ENCODE assay signal across 19 cellular contexts in the genomic region with DNA sequence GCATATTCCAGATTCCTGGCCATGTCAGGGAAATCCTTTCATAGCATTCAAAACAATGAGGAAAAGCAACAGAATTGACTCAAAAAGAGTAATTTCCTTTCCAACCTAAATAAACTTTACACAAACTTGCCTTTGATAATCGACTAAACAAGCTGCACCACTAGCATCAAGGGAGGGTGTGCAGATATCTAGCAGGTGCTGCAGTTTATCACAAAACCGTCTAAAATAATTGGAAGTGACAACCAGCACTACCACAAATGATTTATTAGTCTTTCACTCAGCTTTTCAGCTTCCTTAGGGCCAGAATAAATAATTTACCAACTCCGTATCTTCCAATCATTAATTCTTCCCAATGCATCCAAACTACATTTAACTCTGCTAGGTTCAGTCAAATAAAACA.
"Had no signal": no experiment of that assay in that cellular context is flagged by ENCODE, and none has a peak within 500 bp of the region (broad histone marks: within the 10 kb centered on the region; RNA-seq: fewer than 3 reads in every experiment).

No MANE protein-coding gene starts in this region.

- DNase-seq: colonic mucosa; effector CD4-positive, alpha-beta T cell; endodermal cell; gastrocnemius medialis; heart right ventricle; hypothalamus; kidney glomerular epithelial cell; mammary epithelial cell; naive thymus-derived CD4-positive, alpha-beta T cell; posterior cingulate gyrus; right cardiac atrium; small intestine; stimulated activated CD4-positive, alpha-beta T cell treated with anti-CD3 and anti-CD28 coated beads, Interleukin-12 subunit alpha, Interleukin-12 subunit beta, amount 100 ng/mL, for 4 hours; stimulated activated naive CD4-positive, alpha-beta T cell; stomach; substantia nigra; transverse colon had no signal

- FAIRE-seq: islet of Langerhans, small intestine had no signal

- ATAC-seq: esophagus mucosa; gastrocnemius medialis; heart right ventricle; naive thymus-derived CD4-positive, alpha-beta T cell; right cardiac atrium had no signal

- H3K4me3 Mint-ChIP-seq: endodermal cell; naive thymus-derived CD4-positive, alpha-beta T cell had no signal

- H3K27ac Mint-ChIP-seq: endodermal cell; naive thymus-derived CD4-positive, alpha-beta T cell had no signal

- H3K27me3 Mint-ChIP-seq: naive thymus-derived CD4-positive, alpha-beta T cell had no signal
